In genomic region chr20:37986063-37986858, GRCh38 we compare ENCODE assay signal across 18 cellular contexts. TPM values are rescaled to one million over a fixed set of nuclear protein-coding genes. Genes with fewer than 3 reads are reported as not detected.
A peak's percentile ranks its signal among the peaks of the same experiment; 100 is the strongest.
DNase-seq lines count a peak whose midpoint lies in the region; ATAC-seq, FAIRE-seq and TF ChIP-seq lines count a peak whose summit lies in the region.
"Had no signal": no experiment of that assay in that cellular context is flagged by ENCODE, and none has a peak within 500 bp of the region (broad histone marks: within the 10 kb centered on the region; RNA-seq: fewer than 3 reads in every experiment).

No MANE protein-coding gene starts in this region.

- peaks cover 77% of the 10 kb centered on the region for H3K36me3 ChIP-seq in BLaER1
- peaks cover 0 to 45% (median 11%) of the 10 kb centered on the region in 4 donors for H3K36me3 ChIP-seq in sigmoid colon
- H3K36me3 ChIP-seq in mesendoderm (ENCODE audit: control insufficient read depth, insufficient read depth, low read length) = peaks cover 2% of the 10 kb centered on the region

- no peaks in the 10 kb centered on the region for H3K79me2 ChIP-seq in mesendoderm (ENCODE audit: control insufficient read depth, insufficient read depth, low read length)

- H3K9me3 ChIP-seq in BLaER1 (no peaks in the 10 kb centered on the region), sigmoid colon (no peaks in the 10 kb centered on the region)
- H3K9me3 ChIP-seq: Caco-2, SJSA1 had no signal

- ATAC-seq in left lobe of liver = peak; percentile 21
- ATAC-seq: GM12878 had no signal

- no peak overlapping the region for H3K9ac ChIP-seq in BLaER1
- no peak overlapping the region for H3K9ac ChIP-seq in mesendoderm (ENCODE audit: low read length)

- H3K18ac ChIP-seq in mesendoderm (ENCODE audit: low read length) = no peak overlapping the region

- no peaks in the 10 kb centered on the region for H3K79me1 ChIP-seq in mesendoderm (ENCODE audit: low read length)

- no peak for TF ChIP-seq POLR2A in sigmoid colon (IDR thresholded peaks at IDR 0.05)

- peak; percentile 27 for DNase-seq in cerebellar cortex (ENCODE audit: low spot score)
- DNase-seq in left lobe of liver (ENCODE audit: low spot score) = peak; percentile 52
- DNase-seq in sigmoid colon = no peak
- DNase-seq in dermis blood vessel endothelial cell = no peak
- no peak for DNase-seq in mesendoderm
- no peak for DNase-seq in frontal cortex (ENCODE audit: low spot score in 2 of 2)
- DNase-seq in D721Med (ENCODE audit: insufficient read length, low spot score) = no peak
- DNase-seq: activated CD8-positive, alpha-beta memory T cell treated with anti-CD3 and anti-CD28 coated beads, Interleukin-2, amount 50 U/mL, for 4 hours; activated naive CD4-positive, alpha-beta T cell; GOT3; naive B cell; stimulated activated CD4-positive, alpha-beta T cell treated with anti-CD3 and anti-CD28 coated beads, Interleukin-2, amount 100 ng/mL, for 48 hours; trophoblast cell had no signal

- H3K27ac ChIP-seq in BLaER1 (no peak overlapping the region), sigmoid colon (peak overlapping the region in 3 of 4 donors; percentile 39 to 68 (median 51)), mesendoderm (ENCODE audit: low read depth, low read length) (no peak overlapping the region)

- H2BK15ac ChIP-seq in mesendoderm (replicated peaks; ENCODE audit: low read depth) = no peak overlapping the region

- H3K4me1 ChIP-seq in BLaER1 (peaks cover 63% of the 10 kb centered on the region), sigmoid colon (peaks cover 0 to 27% (median 17%) of the 10 kb centered on the region in 4 donors), mesendoderm (ENCODE audit: control insufficient read depth, low read depth, low read length) (no peaks in the 10 kb centered on the region)

- no peak overlapping the region for H3K56ac ChIP-seq in mesendoderm (ENCODE audit: low read length)

- H2BK120ac ChIP-seq in mesendoderm (ENCODE audit: low read depth, low read length) = no peak overlapping the region

- TF ChIP-seq CTCF in sigmoid colon (IDR thresholded peaks at IDR 0.05) (no peak), D721Med (IDR thresholded peaks at IDR 0.05; ENCODE audit: insufficient read depth, missing control alignments) (no peak)

- H3K4ac ChIP-seq in mesendoderm (ENCODE audit: low read depth, low read length) = no peak overlapping the region

- FAIRE-seq in frontal cortex (lab: Jason Lieb, UNC) (no peak), D721Med (lab: Jason Lieb, UNC) (no peak)
- FAIRE-seq: GM12878, islet of Langerhans had no signal

- H3K4me2 ChIP-seq in BLaER1 (peak overlapping the region; percentile 42), mesendoderm (ENCODE audit: low read length) (no peak overlapping the region)

- peaks cover 15% of the 10 kb centered on the region; the same call in 1 of the 2 replicates for H4K20me1 ChIP-seq in BLaER1

- H3K23ac ChIP-seq in mesendoderm (ENCODE audit: low read length) = no peak overlapping the region

- H3K27me3 ChIP-seq in BLaER1 = no peaks in the 10 kb centered on the region
- H3K27me3 ChIP-seq in sigmoid colon = no peaks in the 10 kb centered on the region
- H3K27me3 ChIP-seq in mesendoderm (ENCODE audit: insufficient read depth, low read length, poor library complexity) = no peaks in the 10 kb centered on the region
- H3K27me3 ChIP-seq: SJSA1 had no signal

- intact Hi-C loops in sigmoid colon (cut with DNase I) = no loop called here

- 76 to 83% methylated on average over 8 of the region's 8 CpGs for WGBS in sigmoid colon, 2 donors
- no CpG with 5 or more reads among the region's 8 CpGs for WGBS in mesendoderm (ENCODE audit: extremely low coverage, insufficient coverage, low lambda C conversion rate)

- no peak for TF ChIP-seq EP300 in sigmoid colon (IDR thresholded peaks at IDR 0.05)

- H2BK5ac ChIP-seq in mesendoderm (ENCODE audit: low read length) = no peak overlapping the region

- no peak overlapping the region for H2AK5ac ChIP-seq in mesendoderm (ENCODE audit: low read length)

- H3K4me3 ChIP-seq in BLaER1 (no peak overlapping the region), sigmoid colon (no peak overlapping the region), mesendoderm (ENCODE audit: low read length) (no peak overlapping the region)
- H3K4me3 ChIP-seq: GM12878, SJSA1 had no signal

- no peak overlapping the region for H4K5ac ChIP-seq in mesendoderm (ENCODE audit: low read length)

- H4K8ac ChIP-seq in mesendoderm (ENCODE audit: low read depth, low read length) = no peak overlapping the region

RNA-seq across cellular contexts. Expression of gene TTI1, which starts 47.0 kb away (rescaled TPM):
- total RNA-seq in left lobe of liver (10.3 TPM), sigmoid colon (10 to 100 TPM in 3 of 4 donors, 1 to 10 TPM in 1; 9.6 to 11.7 (median 11.0) TPM), dermis blood vessel endothelial cell (18.5 and 22.2 TPM in 2 replicates), frontal cortex (25.7 TPM)
- polyA plus RNA-seq in sigmoid colon = 10 to 100 TPM in 1 of 3 donors, 1 to 10 TPM in 2; 2.4 to 11.3 (median 4.4) TPM
- polyA plus RNA-seq in mesendoderm (2013, experiment 1 of 2) = 24.7 TPM
- polyA plus RNA-seq in mesendoderm (2013, experiment 2 of 2) = 25.3 TPM

RNA-seq across cellular contexts. Expression of gene RPRD1B, which starts 47.3 kb away (rescaled TPM):
- total RNA-seq in left lobe of liver (22.8 TPM), sigmoid colon (10 to 100 TPM; 27.2 to 31.9 (median 29.7) TPM), dermis blood vessel endothelial cell (17.7 and 22.1 TPM in 2 replicates), frontal cortex (39.1 TPM)
- 10 to 100 TPM; 10.2 to 17.0 (median 12.3) TPM for polyA plus RNA-seq in sigmoid colon
- polyA plus RNA-seq in mesendoderm (2013, experiment 1 of 2) = 26.3 TPM
- 25.7 TPM for polyA plus RNA-seq in mesendoderm (2013, experiment 2 of 2)

Comparison
In these comparisons a context has a peak if more than half of its experiments do, and no peak if none do; other contexts are left out.
1. H3K27ac ChIP-seq: peak in sigmoid colon (3 of 4); none in BLaER1 (single experiment) and mesendoderm (single experiment).
2. DNase-seq: peak in cerebellar cortex (single experiment) and left lobe of liver (single experiment); none in sigmoid colon (single experiment), dermis blood vessel endothelial cell (single experiment), mesendoderm (single experiment), frontal cortex (0 of 2) and D721Med (single experiment).